In the genomic region with DNA sequence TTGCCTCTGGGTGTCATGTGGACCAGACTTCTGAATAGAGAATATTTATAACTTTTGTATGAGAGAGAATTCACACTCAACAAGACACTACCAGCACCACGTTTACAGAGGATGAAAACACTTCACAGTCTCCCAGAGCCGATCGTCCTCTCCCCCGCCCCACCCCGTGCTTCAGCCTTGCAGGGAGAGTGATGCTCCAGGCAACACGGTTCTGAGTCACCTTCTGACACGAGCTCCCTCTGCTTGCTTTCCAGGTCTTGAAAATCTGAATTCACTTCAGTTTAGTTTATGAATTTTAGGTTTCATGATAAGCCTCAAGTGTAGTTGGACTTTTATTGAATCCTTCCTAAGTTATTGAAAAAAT, we compare ENCODE assay signal across 12 cellular contexts. TPM values are rescaled to one million over a fixed set of nuclear protein-coding genes. Genes with fewer than 3 reads are reported as not detected.
DNase-seq lines count a peak whose midpoint lies in the region; TF ChIP-seq lines count a peak whose summit lies in the region.
"Had no signal": no experiment of that assay in that cellular context is flagged by ENCODE, and none has a peak within 500 bp of the region (broad histone marks: within the 10 kb centered on the region; RNA-seq: fewer than 3 reads in every experiment).

No MANE protein-coding gene starts in this region.

- H3K9me3 ChIP-seq in osteoblast (ENCODE audit: low read depth, low read length), result no peaks in the 10 kb centered on the region
- H3K9me3 ChIP-seq: SJSA1 had no signal

- H3K79me2 ChIP-seq in osteoblast (ENCODE audit: insufficient read depth, low read length), result peaks cover 49% of the 10 kb centered on the region

- TF ChIP-seq CTCF in dorsolateral prefrontal cortex (IDR thresholded peaks at IDR 0.05 in 54 of 56, conservative IDR thresholded peaks at IDR 0.05 in 2 of 56; ENCODE audit: low read depth in 1 of 56, partially characterized antibody in 56 of 56) (peak in 2 of 56 donors; percentile 0 to 5), osteoblast (IDR thresholded peaks at IDR 0.05; ENCODE audit: extremely low read depth, low read depth, low read length) (no peak)

- H3K27me3 ChIP-seq in dorsolateral prefrontal cortex (no peaks in the 10 kb centered on the region), osteoblast (ENCODE audit: insufficient read depth, low read length) (no peaks in the 10 kb centered on the region)
- H3K27me3 ChIP-seq: SJSA1 had no signal

- H3K4me2 ChIP-seq in osteoblast (ENCODE audit: insufficient read depth, low read length), result no peak overlapping the region

- H3K36me3 ChIP-seq in osteoblast (ENCODE audit: insufficient read depth, low read length), result peaks cover 75% of the 10 kb centered on the region

- H3K4me3 ChIP-seq in dorsolateral prefrontal cortex (no peak overlapping the region), osteoblast (ENCODE audit: insufficient read depth, low read length) (no peak overlapping the region)
- H3K4me3 ChIP-seq: lung, SJSA1 had no signal

- intact Hi-C loops in dorsolateral prefrontal cortex (cut with DNase I), result no loop called here

- H2AFZ ChIP-seq in osteoblast (ENCODE audit: low read length), result no peak overlapping the region

- peaks cover 77% of the 10 kb centered on the region for H4K20me1 ChIP-seq in osteoblast (ENCODE audit: insufficient read depth, low read length)

- DNase-seq in NCI-H510A treated with DMSO at 0.1 percent for 48 hours (lab: John Stamatoyannopoulos, UW), result peak; percentile 4
- no peak for DNase-seq in NCI-H510A (lab: John Stamatoyannopoulos, UW)
- DNase-seq in dorsolateral prefrontal cortex, result peak in 4 of 10 donors; percentile 61 to 86 (median 72)
- DNase-seq in osteoblast (ENCODE audit: insufficient read length, low spot score, missing footprints), result peak; percentile 94
- DNase-seq in GM03348 (ENCODE audit: low spot score), result no peak
- no peak for DNase-seq in 8988T
- DNase-seq in NCI-H2196 treated with DMSO at 0.1 percent for 48 hours (lab: John Stamatoyannopoulos, UW; ENCODE audit: unreplicated experiment), result no peak
- DNase-seq: activated T-cell treated with anti-CD3 and anti-CD28 coated beads, Interleukin-2, amount 50 U/mL, for 72 hours; NCI-H2029 had no signal

- H3K27ac ChIP-seq in dorsolateral prefrontal cortex (peak overlapping the region in 47 of 59 donors; percentile 9 to 85 (median 61)), osteoblast (ENCODE audit: low read depth, low read length) (peak overlapping the region; percentile 67)
- H3K27ac ChIP-seq: SJSA1 had no signal

- peaks cover 13% of the 10 kb centered on the region for H3K4me1 ChIP-seq in osteoblast (ENCODE audit: insufficient read depth, low read length)
- H3K4me1 ChIP-seq: SJSA1 had no signal

TF ChIP-seq in PFSK-1, 5 proteins besides CTCF, POLR2A, EP300 and RAD21:
- TF ChIP-seq SIN3A (IDR thresholded peaks at IDR 0.05; ENCODE audit: borderline replicate concordance, insufficient read depth, low read length), result no peak
- TF ChIP-seq TAF1 (IDR thresholded peaks at IDR 0.05; ENCODE audit: borderline replicate concordance, insufficient read depth, low read length), result peak; percentile 29; the same call in 1 of the 2 replicates

RNA-seq across cellular contexts. Expression of gene CPLX1, which starts 59.8 kb away (rescaled TPM):
- 4.5 TPM for polyA plus RNA-seq in PFSK-1 (2012; ENCODE audit: insufficient read length, low read depth)
- total RNA-seq in dorsolateral prefrontal cortex, result 100 to 1,000 TPM in 117 of 120 experiments, 10 to 100 TPM in 3; 50.4 to 376 (median 222) TPM
- total RNA-seq in osteoblast, result not detected in 2 replicates
- total RNA-seq: SJSA1 had no signal

Comparison
In these comparisons a context has a peak if more than half of its experiments do, and no peak if none do; other contexts are left out.
1. DNase-seq: peak in NCI-H510A treated with DMSO at 0.1 percent for 48 hours (single experiment) and osteoblast (single experiment); none in NCI-H510A (single experiment), GM03348 (single experiment), 8988T (single experiment) and NCI-H2196 treated with DMSO at 0.1 percent for 48 hours (single experiment).
2. RNA of gene CPLX1, which starts 59.8 kb away (total RNA-seq): 50.4 to 376 TPM in dorsolateral prefrontal cortex; not detected in osteoblast; every median in the first group is over 10 times any median in the second.